In genomic region chr1:31567956-31568570, GRCh38 we compare ENCODE assay signal across 3 cellular contexts.
TF ChIP-seq lines count a peak whose summit lies in the region.

No MANE protein-coding gene starts in this region.

TF ChIP-seq in HepG2, 621 proteins besides CTCF, POLR2A, EP300 and RAD21:
- TF ChIP-seq ZSCAN5A (CRISPR knock-in tag; IDR thresholded peaks at IDR 0.05; ENCODE audit: borderline replicate concordance) (no peak), ZNF121 (CRISPR knock-in tag; IDR thresholded peaks at IDR 0.05) (0 out of 2 replicates have a peak, but pooled peaks have one; percentile 9)
TF ChIP-seq in HepG2: peak in this region for 1.

TF ChIP-seq in SK-N-SH, 30 proteins besides CTCF, POLR2A, EP300 and RAD21:
- TF ChIP-seq YY1 (IDR thresholded peaks at IDR 0.05; ENCODE audit: low read depth) (no peak), IRF3 (IDR thresholded peaks at IDR 0.05; ENCODE audit: low read depth, low read length) (no peak), CHD2 (IDR thresholded peaks at IDR 0.05; ENCODE audit: low read length, partially characterized antibody) (no peak), SMC3 (IDR thresholded peaks at IDR 0.05; ENCODE audit: low read depth, low read length) (no peak), NFIC (IDR thresholded peaks at IDR 0.05; ENCODE audit: borderline replicate concordance) (no peak), REST (IDR thresholded peaks at IDR 0.05; ENCODE audit: low read depth, low read length) (no peak), PBX3 (IDR thresholded peaks at IDR 0.05) (no peak), RCOR1 (IDR thresholded peaks at IDR 0.05; ENCODE audit: low read length) (no peak), TAF1 (IDR thresholded peaks at IDR 0.05; ENCODE audit: borderline replicate concordance, low read depth, low read length) (no peak), RFX5 (IDR thresholded peaks at IDR 0.05; ENCODE audit: low read length) (no peak), MAX (IDR thresholded peaks at IDR 0.05; ENCODE audit: low read depth) (no peak)

TF ChIP-seq in WTC11, 78 proteins besides CTCF, POLR2A, EP300 and RAD21:
- TF ChIP-seq CREM (CRISPR knock-in tag; IDR thresholded peaks at IDR 0.05) (no peak), PRDM15 (CRISPR knock-in tag; IDR thresholded peaks at IDR 0.05) (no peak), USF1 (CRISPR knock-in tag; IDR thresholded peaks at IDR 0.05) (no peak), NR3C1 (CRISPR knock-in tag; conservative IDR thresholded peaks at IDR 0.05; ENCODE audit: low read depth) (no peak), ZNF416 (CRISPR knock-in tag; IDR thresholded peaks at IDR 0.05) (no peak), STAT6 (CRISPR knock-in tag; conservative IDR thresholded peaks at IDR 0.05; ENCODE audit: low read depth) (no peak), TEAD1 (CRISPR knock-in tag; IDR thresholded peaks at IDR 0.05) (no peak), SOX15 (CRISPR knock-in tag; IDR thresholded peaks at IDR 0.05) (no peak), JUN (CRISPR knock-in tag; IDR thresholded peaks at IDR 0.05) (no peak), E2F5 (CRISPR knock-in tag; IDR thresholded peaks at IDR 0.05) (no peak), ELF4 (CRISPR knock-in tag; IDR thresholded peaks at IDR 0.05; ENCODE audit: low read depth) (no peak), MLX (CRISPR knock-in tag; IDR thresholded peaks at IDR 0.05) (no peak), FOXP1 (CRISPR knock-in tag; IDR thresholded peaks at IDR 0.05; ENCODE audit: borderline replicate concordance) (no peak), HMGXB4 (CRISPR knock-in tag; IDR thresholded peaks at IDR 0.05) (no peak), E2F4 (CRISPR knock-in tag; IDR thresholded peaks at IDR 0.05; ENCODE audit: borderline replicate concordance, low read depth) (no peak), RELA (CRISPR knock-in tag; IDR thresholded peaks at IDR 0.05; ENCODE audit: borderline replicate concordance) (no peak)
